8 cellular contexts compared by ENCODE assay signal in genomic region chr1:26785611-26786436, GRCh38. TPM values are rescaled to one million over a fixed set of nuclear protein-coding genes. Genes with fewer than 3 reads are reported as not detected.
DNase-seq lines count a peak whose midpoint lies in the region; ATAC-seq and TF ChIP-seq lines count a peak whose summit lies in the region.

No MANE protein-coding gene starts in this region.

- H3K9me3 ChIP-seq in breast epithelium (no peaks in the 10 kb centered on the region), mesodermal cell (ENCODE audit: control insufficient read depth, low read length) (no peaks in the 10 kb centered on the region), vagina (no peaks in the 10 kb centered on the region)

- TF ChIP-seq POLR2A in breast epithelium (IDR thresholded peaks at IDR 0.05) (no peak), vagina (IDR thresholded peaks at IDR 0.05) (no peak)

- H3K27ac ChIP-seq in breast epithelium (peak overlapping the region; percentile 98 to 99), mesodermal cell (ENCODE audit: low read depth, low read length, severe bottlenecking) (peak overlapping the region; percentile 92), vagina (peak overlapping the region; percentile 97)

- TF ChIP-seq CTCF in breast epithelium (IDR thresholded peaks at IDR 0.05) (no peak), vagina (IDR thresholded peaks at IDR 0.05) (no peak)

- WGBS in mesodermal cell (ENCODE audit: insufficient coverage in 2 of 2), 2 experiments: 93 to 97% methylated on average over 3 to 5 of the region's 5 CpGs

- ATAC-seq in GM19351 (IDR thresholded peaks at IDR 0.05; ENCODE audit: unreplicated experiment) (no peak), GM18909 (IDR thresholded peaks at IDR 0.05; ENCODE audit: poor library complexity, unreplicated experiment) (no peak)

- H3K36me3 ChIP-seq in breast epithelium: no peaks in the 10 kb centered on the region
- peaks cover 30% of the 10 kb centered on the region for H3K36me3 ChIP-seq in mesodermal cell (ENCODE audit: control insufficient read depth, insufficient read depth, low read length)
- peaks cover 0 to 11% of the 10 kb centered on the region in 2 donors for H3K36me3 ChIP-seq in vagina

- H3K4me1 ChIP-seq in breast epithelium: peaks cover 7 to 8% of the 10 kb centered on the region in 2 donors
- peaks cover 57% of the 10 kb centered on the region for H3K4me1 ChIP-seq in mesodermal cell (ENCODE audit: control insufficient read depth, insufficient read depth, low read length, poor library complexity, severe bottlenecking)
- peaks cover 54% of the 10 kb centered on the region for H3K4me1 ChIP-seq in vagina

- no peaks in the 10 kb centered on the region for H3K27me3 ChIP-seq in breast epithelium
- no peaks in the 10 kb centered on the region for H3K27me3 ChIP-seq in vagina

- intact Hi-C loops in breast epithelium (cut with DNase I; ENCODE audit: low total_unique reads): loop anchor here (5.0 kb wide), 1 partner anchor 89 kb away; the partner anchor contains the start of gene ARID1A
- intact Hi-C loops in vagina (cut with DNase I): loop anchor here (1.0 to 2.0 kb wide), 2 partner anchors 37 to 93 kb away; no protein-coding TSS in a partner anchor

- DNase-seq in DMS153 (lab: John Stamatoyannopoulos, UW) (peak; percentile 42), NCI-H2227 (lab: John Stamatoyannopoulos, UW; ENCODE audit: unreplicated experiment) (peak; percentile 42), breast epithelium (ENCODE audit: low spot score in 2 of 2) (no peak), vagina (ENCODE audit: extremely low spot score in 2 of 2) (no peak), NCI-H524 (lab: John Stamatoyannopoulos, UW) (no peak)

- H3K4me3 ChIP-seq in breast epithelium: no peak overlapping the region
- H3K4me3 ChIP-seq in mesodermal cell (ENCODE audit: extremely low read depth, insufficient read depth, low read length, poor library complexity, severe bottlenecking): no peak overlapping the region
- no peak overlapping the region for H3K4me3 ChIP-seq in vagina

RNA-seq across cellular contexts. Expression of gene PIGV, which starts 1.9 kb away (rescaled TPM):
- 10 to 100 TPM; 18.7 to 36.8 (median 29.7) TPM for total RNA-seq in breast epithelium
- 9.0 TPM for polyA plus RNA-seq in mesodermal cell (2013, experiment 1 of 2)
- 9.2 TPM for polyA plus RNA-seq in mesodermal cell (2013, experiment 2 of 2)
- 8.1 TPM for total RNA-seq in vagina

RNA-seq across cellular contexts. Expression of gene ZDHHC18, which starts 40.7 kb away (rescaled TPM):
- total RNA-seq in breast epithelium (10 to 100 TPM; 12.3 to 35.4 (median 16.4) TPM), vagina (31.4 TPM)
- 29.2 TPM for polyA plus RNA-seq in mesodermal cell (2013, experiment 1 of 2)
- 32.6 TPM for polyA plus RNA-seq in mesodermal cell (2013, experiment 2 of 2)

Comparison
In these comparisons a context has a peak if more than half of its experiments do, and no peak if none do; other contexts are left out.
1. DNase-seq: peak in DMS153 (single experiment) and NCI-H2227 (single experiment); none in breast epithelium (0 of 2), vagina (0 of 2) and NCI-H524 (0 of 2).
2. Peak in every context shown above with its lines, with median percentiles within 50 percentile points of each other: H3K27ac ChIP-seq.